In genomic region chr6:25449774-25450173, GRCh38 we compare ENCODE assay signal across 12 cellular contexts.
DNase-seq lines count a peak whose midpoint lies in the region; ATAC-seq and TF ChIP-seq lines count a peak whose summit lies in the region.
"Had no signal": no experiment of that assay in that cellular context is flagged by ENCODE, and none has a peak within 500 bp of the region (broad histone marks: within the 10 kb centered on the region; RNA-seq: fewer than 3 reads in every experiment).

No MANE protein-coding gene starts in this region.

- no peak overlapping the region for H3K27ac ChIP-seq in right cardiac atrium (ENCODE audit: low read length)
- H3K27ac ChIP-seq in heart left ventricle, result peak overlapping the region in 1 of 12 donors; percentile 54
- H3K27ac ChIP-seq: tibial nerve had no signal

- no peaks in the 10 kb centered on the region for H3K27me3 Mint-ChIP-seq in stimulated activated naive B cell treated with anti-CD40 and anti-IgM and Interleukin-4, amounts not matched to agents 10 μg/mL and 1 μg/mL and 100 μg/mL, for 72 hours

- H3K4me3 ChIP-seq in right cardiac atrium (ENCODE audit: low read length) (no peak overlapping the region), heart left ventricle (peak overlapping the region in 2 of 12 donors; percentile 13 to 43)
- H3K4me3 ChIP-seq: tibial nerve had no signal

- peaks cover 14 to 18% of the 10 kb centered on the region in 2 donors for H3K36me3 Mint-ChIP-seq in stimulated activated naive B cell treated with anti-CD40 and anti-IgM and Interleukin-4, amounts not matched to agents 10 μg/mL and 1 μg/mL and 100 μg/mL, for 72 hours

- H3K4me1 Mint-ChIP-seq in stimulated activated naive B cell treated with anti-CD40 and anti-IgM and Interleukin-4, amounts not matched to agents 10 μg/mL and 1 μg/mL and 100 μg/mL, for 72 hours, result peaks cover 13 to 39% of the 10 kb centered on the region in 2 donors

- H3K27me3 ChIP-seq in right cardiac atrium (ENCODE audit: control insufficient read depth, insufficient read depth) (no peaks in the 10 kb centered on the region), heart left ventricle (no peaks in the 10 kb centered on the region)
- H3K27me3 ChIP-seq: tibial nerve had no signal

- TF ChIP-seq CTCF in heart left ventricle (IDR thresholded peaks at IDR 0.05), result no peak

- intact Hi-C loops in right cardiac atrium (cut with DNase I) (no loop called here), heart left ventricle (cut with DNase I) (no loop called here)

- H3K4me1 ChIP-seq in right cardiac atrium (ENCODE audit: control insufficient read depth, insufficient read depth, low read length), result peaks cover 4% of the 10 kb centered on the region
- H3K4me1 ChIP-seq in heart left ventricle, result peaks cover 0 to 49% (median 0%) of the 10 kb centered on the region in 12 donors

- H3K9me3 ChIP-seq in right cardiac atrium (ENCODE audit: control insufficient read depth, low read length) (no peaks in the 10 kb centered on the region), heart left ventricle (peaks cover 0 to 15% (median 4%) of the 10 kb centered on the region in 12 donors)

- 68% methylated on average over 4 of the region's 4 CpGs for WGBS in right cardiac atrium
- 60 to 72% (median 69%) methylated on average over 4 of the region's 4 CpGs for WGBS in heart left ventricle, 4 donors

- ATAC-seq in right cardiac atrium (no peak), heart left ventricle (no peak), HG02840 (IDR thresholded peaks at IDR 0.05; ENCODE audit: low FRiP score, unreplicated experiment) (no peak)
- no peak for ATAC-seq in stimulated activated naive B cell treated with anti-CD40 and anti-IgM and Interleukin-4, amounts not matched to agents 10 μg/mL and 1 μg/mL and 100 μg/mL, for 72 hours (replicated peaks)

- H3K27ac Mint-ChIP-seq in stimulated activated naive B cell treated with anti-CD40 and anti-IgM and Interleukin-4, amounts not matched to agents 10 μg/mL and 1 μg/mL and 100 μg/mL, for 72 hours, result no peak overlapping the region

- H3K4me3 Mint-ChIP-seq in stimulated activated naive B cell treated with anti-CD40 and anti-IgM and Interleukin-4, amounts not matched to agents 10 μg/mL and 1 μg/mL and 100 μg/mL, for 72 hours, result no peak overlapping the region

- H3K9me3 Mint-ChIP-seq in stimulated activated naive B cell treated with anti-CD40 and anti-IgM and Interleukin-4, amounts not matched to agents 10 μg/mL and 1 μg/mL and 100 μg/mL, for 72 hours, result peaks cover 5 to 13% of the 10 kb centered on the region in 2 donors

- no peak for TF ChIP-seq POLR2A in heart left ventricle (IDR thresholded peaks at IDR 0.05)

- H3K36me3 ChIP-seq in heart left ventricle, result no peaks in the 10 kb centered on the region

- DNase-seq in right cardiac atrium (peak in 2 of 3 donors; percentile 44 to 50), heart left ventricle (no peak), NCI-H345 treated with DMSO at 0.1 percent for 48 hours (lab: John Stamatoyannopoulos, UW; ENCODE audit: unreplicated experiment) (peak; percentile 87), ecto neural progenitor cell (ENCODE audit: low spot score) (peak; percentile 50)
- no peak for DNase-seq in stimulated activated naive B cell treated with anti-CD40 and anti-IgM and Interleukin-4, amounts not matched to agents 10 μg/mL and 1 μg/mL and 100 μg/mL, for 72 hours
- DNase-seq in stimulated activated CD4-positive, alpha-beta T cell treated with anti-CD3 and anti-CD28 coated beads, Interleukin-12 subunit alpha, Interleukin-12 subunit beta, amount 100 ng/mL, for 4 hours, result no peak
- no peak for DNase-seq in activated CD4-positive, alpha-beta T cell treated with anti-CD3 and anti-CD28 coated beads, Interleukin-2, amount 50 U/mL, for 1 hour
- DNase-seq: activated CD8-positive, alpha-beta memory T cell treated with anti-CD3 and anti-CD28 coated beads, Interleukin-2, amount 50 U/mL, for 48 hours; DND-41; NCI-H1436 treated with DMSO at 0.1 percent for 48 hours had no signal

Comparison
In these comparisons a context has a peak if more than half of its experiments do, and no peak if none do; other contexts are left out.
1. DNase-seq: peak in right cardiac atrium (2 of 3), NCI-H345 treated with DMSO at 0.1 percent for 48 hours (single experiment) and ecto neural progenitor cell (single experiment); none in heart left ventricle (0 of 5), stimulated activated naive B cell treated with anti-CD40 and anti-IgM and Interleukin-4, amounts not matched to agents 10 μg/mL and 1 μg/mL and 100 μg/mL, for 72 hours (single experiment), stimulated activated CD4-positive, alpha-beta T cell treated with anti-CD3 and anti-CD28 coated beads, Interleukin-12 subunit alpha, Interleukin-12 subunit beta, amount 100 ng/mL, for 4 hours (single experiment) and activated CD4-positive, alpha-beta T cell treated with anti-CD3 and anti-CD28 coated beads, Interleukin-2, amount 50 U/mL, for 1 hour (single experiment).